In the genomic region with DNA sequence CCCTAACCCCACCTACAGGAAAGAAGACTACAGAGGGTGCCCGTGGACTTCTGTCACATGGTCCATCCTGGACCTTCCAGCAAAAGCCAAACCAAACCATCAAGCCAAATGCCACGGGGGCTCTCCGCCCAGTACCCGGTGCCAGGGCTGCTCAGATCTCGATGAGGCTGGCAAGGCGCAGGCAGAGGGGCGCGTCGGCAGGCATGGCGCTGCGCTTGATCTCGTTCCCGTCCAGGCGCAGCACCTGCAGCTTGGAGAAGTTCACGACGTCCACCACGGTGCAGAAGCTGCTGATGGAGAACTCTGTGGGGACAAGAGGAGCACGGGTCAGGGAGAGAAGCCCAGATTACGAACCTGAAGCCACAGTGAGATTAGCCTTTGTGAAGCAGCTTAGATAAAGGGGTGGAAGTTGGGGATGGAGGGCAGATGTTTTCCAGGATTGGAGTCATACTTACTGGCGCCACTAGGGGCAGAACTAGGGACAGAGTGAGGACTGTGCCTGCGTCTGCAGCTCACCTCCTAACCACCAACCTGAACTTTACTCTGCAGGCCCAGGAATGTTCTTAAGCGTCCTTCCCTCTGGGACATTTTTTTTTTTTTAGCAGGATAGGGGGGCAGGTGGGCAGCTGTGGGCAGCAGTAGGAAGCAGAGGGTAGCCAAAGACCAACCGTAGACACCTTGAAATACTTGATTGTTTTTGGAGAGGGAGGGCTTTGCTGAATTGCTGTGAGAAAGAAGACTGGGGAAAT, we compare ENCODE assay signal across 8 cellular contexts. TPM values are rescaled to one million over a fixed set of nuclear protein-coding genes. Genes with fewer than 3 reads are reported as not detected.
DNase-seq lines count a peak whose midpoint lies in the region; ATAC-seq and TF ChIP-seq lines count a peak whose summit lies in the region.

No MANE protein-coding gene starts in this region.

- POLR2A ChIA-PET in T-cell (lab: Charles Lee): interaction anchor here in 1 of 2 donors (0.5 to 0.7 kb wide), 2 partner anchors 35 to 52 kb away, joined by 3 to 4 read pairs; no protein-coding TSS in a partner anchor

- DNase-seq in NCI-H1417 (lab: John Stamatoyannopoulos, UW): peak; percentile 43 to 77 (median 68)
- DNase-seq in NCI-H1417 treated with DMSO at 0.1 percent for 48 hours (lab: John Stamatoyannopoulos, UW): no peak
- DNase-seq in M059J (ENCODE audit: low read depth): peak; percentile 47
- DNase-seq in T-cell: peak in 21 of 34 experiments; percentile 14 to 57 (median 35)
- DNase-seq in kidney epithelial cell (ENCODE audit: low read depth): no peak
- DNase-seq in stimulated activated naive B cell treated with anti-CD40 and anti-IgM and Interleukin-4, amounts not matched to agents 10 μg/mL and 1 μg/mL and 100 μg/mL, for 72 hours: peak; percentile 16
- no peak for DNase-seq in globus pallidus (ENCODE audit: low spot score)

- peak; percentile 69 to 76 (median 72) for ATAC-seq in T-cell (replicated peaks in 1 of 4)
- peak; percentile 56 to 63 for ATAC-seq in stimulated activated naive B cell treated with anti-CD40 and anti-IgM and Interleukin-4, amounts not matched to agents 10 μg/mL and 1 μg/mL and 100 μg/mL, for 72 hours (replicated peaks)

- no peaks in the 10 kb centered on the region for H3K36me3 ChIP-seq in kidney epithelial cell (ENCODE audit: control insufficient read depth, insufficient read depth, low read length)

- H3K27me3 Mint-ChIP-seq in T-cell (peaks cover 4 to 49% of the 10 kb centered on the region in 2 donors), brain (peaks cover 2% of the 10 kb centered on the region)
- H3K27me3 Mint-ChIP-seq in stimulated activated naive B cell treated with anti-CD40 and anti-IgM and Interleukin-4, amounts not matched to agents 10 μg/mL and 1 μg/mL and 100 μg/mL, for 72 hours: peaks cover 0 to 22% of the 10 kb centered on the region in 2 donors

- no peaks in the 10 kb centered on the region for H3K9me3 Mint-ChIP-seq in T-cell
- peaks cover 0 to 3% (median 0%) of the 10 kb centered on the region in 5 experiments for H3K9me3 Mint-ChIP-seq in brain
- no peaks in the 10 kb centered on the region for H3K9me3 Mint-ChIP-seq in stimulated activated naive B cell treated with anti-CD40 and anti-IgM and Interleukin-4, amounts not matched to agents 10 μg/mL and 1 μg/mL and 100 μg/mL, for 72 hours

- H3K4me3 Mint-ChIP-seq in T-cell (peak overlapping the region in 1 of 3 donors; percentile 26), brain (no peak overlapping the region)
- H3K4me3 Mint-ChIP-seq in stimulated activated naive B cell treated with anti-CD40 and anti-IgM and Interleukin-4, amounts not matched to agents 10 μg/mL and 1 μg/mL and 100 μg/mL, for 72 hours: no peak overlapping the region

- no peaks in the 10 kb centered on the region for H3K36me3 Mint-ChIP-seq in T-cell
- H3K36me3 Mint-ChIP-seq in brain: no peaks in the 10 kb centered on the region
- H3K36me3 Mint-ChIP-seq in stimulated activated naive B cell treated with anti-CD40 and anti-IgM and Interleukin-4, amounts not matched to agents 10 μg/mL and 1 μg/mL and 100 μg/mL, for 72 hours: no peaks in the 10 kb centered on the region

- peaks cover 24 to 29% (median 24%) of the 10 kb centered on the region in 3 donors for H3K4me1 Mint-ChIP-seq in T-cell
- peaks cover 64% of the 10 kb centered on the region for H3K4me1 Mint-ChIP-seq in brain
- H3K4me1 Mint-ChIP-seq in stimulated activated naive B cell treated with anti-CD40 and anti-IgM and Interleukin-4, amounts not matched to agents 10 μg/mL and 1 μg/mL and 100 μg/mL, for 72 hours: peaks cover 19 to 31% of the 10 kb centered on the region in 2 donors

- peaks cover 28% of the 10 kb centered on the region for H3K27me3 ChIP-seq in kidney epithelial cell (ENCODE audit: control insufficient read depth, insufficient read depth, low read length)

- CTCF ChIA-PET in T-cell (lab: Charles Lee): interaction anchor here (0.5 to 15.9 kb wide), 16 partner anchors 8 to 370 kb away, joined by 3 to 258 read pairs (median 4); no protein-coding TSS in a partner anchor

- H3K27ac Mint-ChIP-seq in T-cell: no peak overlapping the region
- H3K27ac Mint-ChIP-seq in brain: peak overlapping the region in 4 of 5 experiments; percentile 5 to 68 (median 44)
- peak overlapping the region; percentile 33 for H3K27ac Mint-ChIP-seq in stimulated activated naive B cell treated with anti-CD40 and anti-IgM and Interleukin-4, amounts not matched to agents 10 μg/mL and 1 μg/mL and 100 μg/mL, for 72 hours

- peak; percentile 65 to 81 for TF ChIP-seq CTCF in brain (conservative IDR thresholded peaks at IDR 0.05)
- peak; percentile 76 for TF ChIP-seq CTCF in kidney epithelial cell (IDR thresholded peaks at IDR 0.05; ENCODE audit: insufficient read depth, low read length, poor library complexity, severe bottlenecking)

- H3K4me3 ChIP-seq in kidney epithelial cell (ENCODE audit: low read depth, low read length): no peak overlapping the region

RNA-seq across cellular contexts. Expression of a gene that starts 8.6 kb away (rescaled TPM):
- total RNA-seq in M059J (2014; rRNA removed; shearing (Covaris generic)): not detected in 2 replicates
- total RNA-seq in T-cell: under 1 TPM in 3 of 5 donors, not detected in 2; 0.13 to 0.41 (median 0.18) TPM
- polyA plus RNA-seq in brain (ENCODE audit: insufficient read depth, low read depth, low replicate concordance): 7.9 TPM
- 0.62 and 0.79 TPM in 2 replicates for total RNA-seq in kidney epithelial cell

RNA-seq across cellular contexts. Expression of a gene that starts 37.0 kb away (rescaled TPM):
- total RNA-seq in M059J (2014; rRNA removed; shearing (Covaris generic)): 0.67 and 1.2 TPM in 2 replicates
- total RNA-seq in T-cell: 100 to 1,000 TPM; 172 to 655 (median 186) TPM
- 117 TPM for polyA plus RNA-seq in brain (ENCODE audit: insufficient read depth, low read depth, low replicate concordance)
- 24.1 and 24.3 TPM in 2 replicates for total RNA-seq in kidney epithelial cell

Comparison
In these comparisons a context has a peak if more than half of its experiments do, and no peak if none do; other contexts are left out.
1. DNase-seq: peak in NCI-H1417 (3 of 3), M059J (single experiment), T-cell (21 of 34) and stimulated activated naive B cell treated with anti-CD40 and anti-IgM and Interleukin-4, amounts not matched to agents 10 μg/mL and 1 μg/mL and 100 μg/mL, for 72 hours (single experiment); none in NCI-H1417 treated with DMSO at 0.1 percent for 48 hours (single experiment), kidney epithelial cell (single experiment) and globus pallidus (single experiment).
2. H3K27ac Mint-ChIP-seq: peak in brain (4 of 5) and stimulated activated naive B cell treated with anti-CD40 and anti-IgM and Interleukin-4, amounts not matched to agents 10 μg/mL and 1 μg/mL and 100 μg/mL, for 72 hours (single experiment); none in T-cell (0 of 2).
3. RNA of a gene that starts 37.0 kb away (total RNA-seq): 172 to 655 TPM in T-cell and 24.1 to 24.3 TPM in kidney epithelial cell; 0.67 to 1.2 TPM in M059J; every median in the first group is over 10 times any median in the second.